In genomic region chr16:20903116-20903888, GRCh38 we compare ENCODE assay signal across 2 cellular contexts.
TF ChIP-seq lines count a peak whose summit lies in the region.

No MANE protein-coding gene starts in this region.

TF ChIP-seq in A549, 52 proteins besides CTCF, POLR2A, EP300 and RAD21 (continued from another document):
- no peak for TF ChIP-seq REST (IDR thresholded peaks at IDR 0.05)
- TF ChIP-seq BHLHE40 (IDR thresholded peaks at IDR 0.05; ENCODE audit: low read depth, low read length), result no peak
- TF ChIP-seq NPAS2 (CRISPR knock-in tag; IDR thresholded peaks at IDR 0.05; ENCODE audit: borderline replicate concordance), result no peak
- no peak for TF ChIP-seq MAZ (IDR thresholded peaks at IDR 0.05; ENCODE audit: borderline replicate concordance, low read depth, low read length)
- TF ChIP-seq CBX8 (IDR thresholded peaks at IDR 0.05), result no peak

TF ChIP-seq in HCT116, 20 proteins besides CTCF, POLR2A, EP300 and RAD21 (continued from another document):
- TF ChIP-seq REST (IDR thresholded peaks at IDR 0.05; ENCODE audit: low read depth), result no peak
- no peak for TF ChIP-seq CBX3 (IDR thresholded peaks at IDR 0.05; ENCODE audit: low read depth)
